20 cellular contexts compared by ENCODE assay signal in genomic region chr22:26199665-26200064, GRCh38.
"Had no signal": no experiment of that assay in that cellular context is flagged by ENCODE, and none has a peak within 500 bp of the region (broad histone marks: within the 10 kb centered on the region; RNA-seq: fewer than 3 reads in every experiment).

No MANE protein-coding gene starts in this region.

- ATAC-seq: activated naive CD8-positive, alpha-beta T cell treated with anti-CD3 and anti-CD28 coated beads, Interleukin-2, amount 50 U/mL, for 24 hours; activated T-helper 17 cell treated with anti-CD3 and anti-CD28 coated beads, Interleukin-2, amount 50 U/mL, for 72 hours; left cardiac atrium; lower lobe of right lung had no signal

- H3K9me3 ChIP-seq: ascending aorta, breast epithelium, lower lobe of right lung, ovary, sigmoid colon, spleen, stomach, testis, upper lobe of left lung had no signal

- H3K36me3 ChIP-seq: ascending aorta, breast epithelium, lower lobe of right lung, ovary, sigmoid colon, spleen, stomach, upper lobe of left lung had no signal

- DNase-seq: activated CD4-positive, alpha-beta T cell treated with anti-CD3 and anti-CD28 coated beads, Interleukin-2, amount 50 U/mL, for 4 hours; activated CD4-positive, CD25-positive, alpha-beta regulatory T cell treated with anti-CD3 and anti-CD28 coated beads, Interleukin-2, amount 50 U/mL, for 72 hours; activated naive CD4-positive, alpha-beta T cell treated with anti-CD3 and anti-CD28 coated beads for 36 hours; activated naive CD8-positive, alpha-beta T cell treated with anti-CD3 and anti-CD28 coated beads, Interleukin-2, amount 50 U/mL, for 24 hours; activated T-cell treated with anti-CD3 and anti-CD28 coated beads for 4 hours; cerebellar nuclear complex; effector CD8-positive, alpha-beta T cell; foreskin melanocyte; left cardiac atrium; lower lobe of right lung; ovary; sigmoid colon; spleen; stomach; T-helper 2 cell; testis; upper lobe of left lung had no signal

- H3K27me3 ChIP-seq: ascending aorta, ovary, testis, upper lobe of left lung had no signal

- H3K4me1 ChIP-seq: ascending aorta, breast epithelium, lower lobe of right lung, sigmoid colon, spleen, stomach, testis, upper lobe of left lung had no signal

- H3K4me3 ChIP-seq: ascending aorta, breast epithelium, lower lobe of right lung, ovary, sigmoid colon, spleen, stomach, testis, upper lobe of left lung had no signal

- H3K27ac ChIP-seq: ascending aorta, breast epithelium, lower lobe of right lung, ovary, sigmoid colon, spleen, stomach, testis, upper lobe of left lung had no signal
